In the genomic region with DNA sequence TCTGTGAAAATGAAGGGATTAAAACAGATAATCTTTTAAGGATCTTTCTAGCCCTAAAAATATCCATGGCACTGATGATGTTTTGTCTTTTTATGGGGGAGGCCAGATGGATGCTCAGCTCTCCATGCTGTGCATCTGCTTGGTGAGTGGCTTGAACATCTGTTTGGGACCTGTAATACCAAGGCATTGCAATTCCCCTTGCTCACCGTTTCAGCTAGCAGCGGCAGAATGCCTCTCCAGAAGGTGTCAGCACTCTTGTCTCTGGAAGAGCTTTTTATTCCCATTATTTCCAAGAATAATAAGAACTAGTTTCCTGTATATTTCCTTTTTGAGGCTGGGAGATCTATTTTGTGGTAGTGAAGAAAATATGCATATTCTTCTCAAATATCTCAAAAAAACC, we compare ENCODE assay signal across 17 cellular contexts.
DNase-seq lines count a peak whose midpoint lies in the region; ATAC-seq and TF ChIP-seq lines count a peak whose summit lies in the region.
"Had no signal": no experiment of that assay in that cellular context is flagged by ENCODE, and none has a peak within 500 bp of the region (broad histone marks: within the 10 kb centered on the region; RNA-seq: fewer than 3 reads in every experiment).

No MANE protein-coding gene starts in this region.

- 11 to 21% methylated on average over 2 of the region's 2 CpGs for WGBS in ectodermal cell, 2 experiments
- 75% methylated on average over 2 of the region's 2 CpGs; no CpG with 5 or more reads in 1 of the 2 donors for WGBS in transverse colon (ENCODE audit: low coverage in 1 of 2), 2 donors
- WGBS in tibial nerve, 2 donors, result 49 to 67% methylated on average over 2 of the region's 2 CpGs

- H3K4me1 ChIP-seq in ectodermal cell (ENCODE audit: control insufficient read depth, insufficient read depth, low read length) (peaks cover 35% of the 10 kb centered on the region), neural progenitor cell (peaks cover 63% of the 10 kb centered on the region), transverse colon (peaks cover 0 to 17% (median 2%) of the 10 kb centered on the region in 4 donors), tibial nerve (peaks cover 0 to 26% (median 0%) of the 10 kb centered on the region in 4 donors)

- DNase-seq in ELF-1 (ENCODE audit: low read depth, low spot score), result peak; percentile 17
- peak; percentile 82 to 94 for DNase-seq in NCI-H524 (lab: John Stamatoyannopoulos, UW)
- peak; percentile 60 for DNase-seq in neural progenitor cell (ENCODE audit: low spot score)
- DNase-seq in activated CD4-positive, alpha-beta T cell treated with anti-CD3 and anti-CD28 coated beads for 36 hours, result no peak
- DNase-seq in transverse colon, result no peak
- DNase-seq in tibial nerve (ENCODE audit: low spot score in 2 of 2), result no peak
- no peak for DNase-seq in globus pallidus (ENCODE audit: low spot score)
- DNase-seq: activated B cell treated with CpG ODN at 0.5 μM for 24 hours; activated gamma-delta T cell treated with Interleukin-2 at 50 U/mL for 16 hours; NCI-H1417; NCI-H526; right cardiac atrium; stimulated activated CD4-positive, alpha-beta T cell treated with anti-CD3 and anti-CD28 coated beads, Interleukin-4, amount 100 ng/mL, for 24 hours had no signal

- no peaks in the 10 kb centered on the region for H3K9me3 ChIP-seq in ectodermal cell (ENCODE audit: control insufficient read depth, low read length)
- no peaks in the 10 kb centered on the region for H3K9me3 ChIP-seq in neural progenitor cell (ENCODE audit: low read depth)
- H3K9me3 ChIP-seq in transverse colon, result no peaks in the 10 kb centered on the region
- no peaks in the 10 kb centered on the region for H3K9me3 ChIP-seq in tibial nerve

- peaks cover 44% of the 10 kb centered on the region for H3K79me2 ChIP-seq in neural progenitor cell (ENCODE audit: low read depth)

- H3K4me3 ChIP-seq in ectodermal cell (ENCODE audit: insufficient read depth, low read depth, low read length), result no peak overlapping the region
- no peak overlapping the region for H3K4me3 ChIP-seq in neural progenitor cell
- no peak overlapping the region for H3K4me3 ChIP-seq in transverse colon
- H3K4me3 ChIP-seq in tibial nerve, result no peak overlapping the region
- H3K4me3 ChIP-seq: lung had no signal

- CTCF ChIA-PET in activated CD4-positive, alpha-beta T cell treated with anti-CD3 and anti-CD28 coated beads for 36 hours (lab: Charles Lee), result interaction anchor here (0.6 kb wide), 1 partner anchor 132 kb away, joined by 3 read pairs; no protein-coding TSS in a partner anchor

- peaks cover 19% of the 10 kb centered on the region for H3K9me3 Mint-ChIP-seq in neural progenitor cell
- no peaks in the 10 kb centered on the region for H3K9me3 Mint-ChIP-seq in activated CD4-positive, alpha-beta T cell treated with anti-CD3 and anti-CD28 coated beads for 36 hours (ENCODE audit: low read depth)
- H3K9me3 Mint-ChIP-seq: activated B cell treated with CpG ODN at 0.5 μM for 24 hours; natural killer cell treated with Interleukin-12 subunit alpha and Interleukin-12 subunit beta and Interleukin-15 and Interleukin-18, amount 100 ng/mL, for 72 hours had no signal

- no peaks in the 10 kb centered on the region for H4K20me1 ChIP-seq in neural progenitor cell (ENCODE audit: low read depth)

- H3K36me3 Mint-ChIP-seq in neural progenitor cell, result peaks cover 6% of the 10 kb centered on the region
- H3K36me3 Mint-ChIP-seq in activated CD4-positive, alpha-beta T cell treated with anti-CD3 and anti-CD28 coated beads for 36 hours (ENCODE audit: low read depth), result no peaks in the 10 kb centered on the region
- H3K36me3 Mint-ChIP-seq: natural killer cell treated with Interleukin-12 subunit alpha and Interleukin-12 subunit beta and Interleukin-15 and Interleukin-18, amount 100 ng/mL, for 72 hours had no signal

- no peak overlapping the region for H3K9ac ChIP-seq in neural progenitor cell
- H3K9ac ChIP-seq: KMS-11 had no signal

- TF ChIP-seq EP300 in transverse colon (IDR thresholded peaks at IDR 0.05; ENCODE audit: low read depth) (no peak), tibial nerve (IDR thresholded peaks at IDR 0.05) (no peak)

- no peak overlapping the region for H3K4me3 Mint-ChIP-seq in neural progenitor cell
- no peak overlapping the region for H3K4me3 Mint-ChIP-seq in activated CD4-positive, alpha-beta T cell treated with anti-CD3 and anti-CD28 coated beads for 36 hours
- H3K4me3 Mint-ChIP-seq: activated B cell treated with CpG ODN at 0.5 μM for 24 hours; natural killer cell treated with Interleukin-12 subunit alpha and Interleukin-12 subunit beta and Interleukin-15 and Interleukin-18, amount 100 ng/mL, for 72 hours had no signal

- H3K27ac ChIP-seq in ectodermal cell (ENCODE audit: insufficient read depth, low read depth, low read length, poor library complexity, severe bottlenecking) (peak overlapping the region; percentile 87), neural progenitor cell (peak overlapping the region; percentile 93), transverse colon (peak overlapping the region in 2 of 4 donors; percentile 42 to 64), tibial nerve (peak overlapping the region in 1 of 4 donors; percentile 36)
- H3K27ac ChIP-seq: KMS-11 had no signal

- TF ChIP-seq CTCF in neural progenitor cell (IDR thresholded peaks at IDR 0.05) (peak; percentile 30), transverse colon (IDR thresholded peaks at IDR 0.05) (no peak), tibial nerve (IDR thresholded peaks at IDR 0.05) (no peak)

- no peak for ATAC-seq in activated CD4-positive, alpha-beta T cell treated with anti-CD3 and anti-CD28 coated beads for 36 hours
- ATAC-seq: natural killer cell treated with Interleukin-12 subunit alpha and Interleukin-12 subunit beta and Interleukin-15 and Interleukin-18, amount 100 ng/mL, for 72 hours; right cardiac atrium had no signal

- peak overlapping the region; percentile 35 for H3K27ac Mint-ChIP-seq in neural progenitor cell
- H3K27ac Mint-ChIP-seq in activated CD4-positive, alpha-beta T cell treated with anti-CD3 and anti-CD28 coated beads for 36 hours, result no peak overlapping the region
- H3K27ac Mint-ChIP-seq: activated B cell treated with CpG ODN at 0.5 μM for 24 hours; natural killer cell treated with Interleukin-12 subunit alpha and Interleukin-12 subunit beta and Interleukin-15 and Interleukin-18, amount 100 ng/mL, for 72 hours had no signal

- H3K36me3 ChIP-seq in ectodermal cell (ENCODE audit: control insufficient read depth, insufficient read depth, low read length), result no peaks in the 10 kb centered on the region
- H3K36me3 ChIP-seq in neural progenitor cell, result no peaks in the 10 kb centered on the region
- H3K36me3 ChIP-seq in transverse colon, result no peaks in the 10 kb centered on the region
- H3K36me3 ChIP-seq in tibial nerve, result no peaks in the 10 kb centered on the region

- POLR2A ChIA-PET in activated CD4-positive, alpha-beta T cell treated with anti-CD3 and anti-CD28 coated beads for 36 hours (lab: Charles Lee), result no interaction called here

- peaks cover 78% of the 10 kb centered on the region for H3F3A ChIP-seq in neural progenitor cell (ENCODE audit: low read depth)

- peak overlapping the region; percentile 62 for H3K4me2 ChIP-seq in neural progenitor cell
- H3K4me2 ChIP-seq: KMS-11 had no signal

- no peak for TF ChIP-seq POLR2A in transverse colon (IDR thresholded peaks at IDR 0.05)
- no peak for TF ChIP-seq POLR2A in tibial nerve (IDR thresholded peaks at IDR 0.05)

- H3K4me1 Mint-ChIP-seq in neural progenitor cell, result peaks cover 42% of the 10 kb centered on the region
- H3K4me1 Mint-ChIP-seq in activated CD4-positive, alpha-beta T cell treated with anti-CD3 and anti-CD28 coated beads for 36 hours, result no peaks in the 10 kb centered on the region
- H3K4me1 Mint-ChIP-seq: activated B cell treated with CpG ODN at 0.5 μM for 24 hours had no signal

- no peak overlapping the region for H2AFZ ChIP-seq in neural progenitor cell (replicated peaks)

- intact Hi-C loops in activated CD4-positive, alpha-beta T cell treated with anti-CD3 and anti-CD28 coated beads for 36 hours (cut with DNase I, micrococcal nuclease), result no loop called here
- intact Hi-C loops in transverse colon (cut with DNase I; ENCODE audit: low total_unique reads), result no loop called here

- peaks cover 4% of the 10 kb centered on the region for H3K27me3 Mint-ChIP-seq in neural progenitor cell (ENCODE audit: insufficient read depth, low read depth)
- peaks cover 23% of the 10 kb centered on the region for H3K27me3 Mint-ChIP-seq in activated CD4-positive, alpha-beta T cell treated with anti-CD3 and anti-CD28 coated beads for 36 hours

- H3K27me3 ChIP-seq in ectodermal cell (ENCODE audit: control insufficient read depth, insufficient read depth, low read length, poor library complexity, severe bottlenecking), result no peaks in the 10 kb centered on the region
- no peaks in the 10 kb centered on the region for H3K27me3 ChIP-seq in neural progenitor cell
- H3K27me3 ChIP-seq in transverse colon, result no peaks in the 10 kb centered on the region
- no peaks in the 10 kb centered on the region for H3K27me3 ChIP-seq in tibial nerve

- in situ Hi-C loops in transverse colon (cut with MboI; ENCODE audit: low pct_ligation_motif_present in 1 of 4, low pct_unique_long_range_greater_than_20kb in 1 of 4, low sequenced_read_pairs in 3 of 4), result no loop called here

Comparison
In these comparisons a context has a peak if more than half of its experiments do, and no peak if none do; other contexts are left out.
1. DNase-seq: peak in ELF-1 (single experiment), NCI-H524 (2 of 2) and neural progenitor cell (single experiment); none in activated CD4-positive, alpha-beta T cell treated with anti-CD3 and anti-CD28 coated beads for 36 hours (single experiment), transverse colon (single experiment), tibial nerve (0 of 2) and globus pallidus (single experiment).